Comparison of ENCODE assay signal across 7 cellular contexts in genomic region chr19:17026041-17026658, GRCh38. TPM values are rescaled to one million over a fixed set of nuclear protein-coding genes. Genes with fewer than 3 reads are reported as not detected.
DNase-seq lines count a peak whose midpoint lies in the region; ATAC-seq and TF ChIP-seq lines count a peak whose summit lies in the region.

No MANE protein-coding gene starts in this region.

- peak overlapping the region; percentile 50 for H3K9ac ChIP-seq in iPS-18a (ENCODE audit: low read length)

- no peak overlapping the region for H3K27ac ChIP-seq in WERI-Rb-1
- H3K27ac ChIP-seq in iPS-18a (ENCODE audit: low read length), result no peak overlapping the region

- peak overlapping the region; percentile 4 to 95 (median 86) for H3K4me3 Mint-ChIP-seq in IgD-negative memory B cell

- peaks cover 6% of the 10 kb centered on the region for H3K4me1 ChIP-seq in iPS-18a (ENCODE audit: control insufficient read depth, low read depth, low read length)

- ATAC-seq in GM18498 (IDR thresholded peaks at IDR 0.05; ENCODE audit: unreplicated experiment), result no peak

- peaks cover 6% of the 10 kb centered on the region for H3K36me3 Mint-ChIP-seq in IgD-negative memory B cell

- DNase-seq in WERI-Rb-1 (no peak), NCI-H1417 treated with DMSO at 0.1 percent for 48 hours (lab: John Stamatoyannopoulos, UW) (no peak), cerebellar nuclear complex (lab: John Stamatoyannopoulos, UW) (no peak)
- peak; percentile 9 for DNase-seq in stimulated activated CD8-positive, alpha-beta memory T cell treated with anti-CD3 and anti-CD28 coated beads, Interleukin-12 subunit alpha, Interleukin-12 subunit beta, amount 100 ng/mL, for 1 hour (ENCODE audit: low read depth)

- peaks cover 5 to 16% (median 10%) of the 10 kb centered on the region in 3 donors for H3K4me1 Mint-ChIP-seq in IgD-negative memory B cell

- peaks cover 4 to 13% (median 5%) of the 10 kb centered on the region in 3 donors for H3K9me3 Mint-ChIP-seq in IgD-negative memory B cell

- H3K27ac Mint-ChIP-seq in IgD-negative memory B cell, result no peak overlapping the region

- H3K4me3 ChIP-seq in WERI-Rb-1 (ENCODE audit: low read depth, low read length) (peak overlapping the region; percentile 38), iPS-18a (ENCODE audit: low read length) (peak overlapping the region; percentile 83)

- no peaks in the 10 kb centered on the region for H3K27me3 ChIP-seq in WERI-Rb-1 (ENCODE audit: insufficient read depth, low read depth, severe bottlenecking)
- peaks cover 19% of the 10 kb centered on the region for H3K27me3 ChIP-seq in iPS-18a (ENCODE audit: control insufficient read depth, insufficient read depth, low read length)

- TF ChIP-seq CTCF in WERI-Rb-1 (IDR thresholded peaks at IDR 0.05; ENCODE audit: low read depth, low read length), result no peak

- H3K36me3 ChIP-seq in WERI-Rb-1 (no peaks in the 10 kb centered on the region), iPS-18a (ENCODE audit: control insufficient read depth, low read depth, low read length) (no peaks in the 10 kb centered on the region)

- H3K9me3 ChIP-seq in WERI-Rb-1 (ENCODE audit: severe bottlenecking), result peaks cover 14% of the 10 kb centered on the region
- peaks cover 5% of the 10 kb centered on the region for H3K9me3 ChIP-seq in iPS-18a (ENCODE audit: control insufficient read depth, low read depth, low read length)

- peaks cover 36% of the 10 kb centered on the region for H3K27me3 Mint-ChIP-seq in IgD-negative memory B cell

RNA-seq across cellular contexts. Expression of gene CPAMD8, which starts 0.5 kb away (rescaled TPM):
- 5.1 TPM for polyA plus RNA-seq in IgD-negative memory B cell

RNA-seq across cellular contexts. Expression of gene HAUS8, which starts 49.1 kb away (rescaled TPM):
- 11.4 TPM for polyA plus RNA-seq in IgD-negative memory B cell

RNA-seq across cellular contexts. Expression of gene MYO9B, which starts 49.4 kb away (rescaled TPM):
- polyA plus RNA-seq in IgD-negative memory B cell, result 26.9 TPM
